Comparison of ENCODE assay signal across 26 cellular contexts in the genomic region with DNA sequence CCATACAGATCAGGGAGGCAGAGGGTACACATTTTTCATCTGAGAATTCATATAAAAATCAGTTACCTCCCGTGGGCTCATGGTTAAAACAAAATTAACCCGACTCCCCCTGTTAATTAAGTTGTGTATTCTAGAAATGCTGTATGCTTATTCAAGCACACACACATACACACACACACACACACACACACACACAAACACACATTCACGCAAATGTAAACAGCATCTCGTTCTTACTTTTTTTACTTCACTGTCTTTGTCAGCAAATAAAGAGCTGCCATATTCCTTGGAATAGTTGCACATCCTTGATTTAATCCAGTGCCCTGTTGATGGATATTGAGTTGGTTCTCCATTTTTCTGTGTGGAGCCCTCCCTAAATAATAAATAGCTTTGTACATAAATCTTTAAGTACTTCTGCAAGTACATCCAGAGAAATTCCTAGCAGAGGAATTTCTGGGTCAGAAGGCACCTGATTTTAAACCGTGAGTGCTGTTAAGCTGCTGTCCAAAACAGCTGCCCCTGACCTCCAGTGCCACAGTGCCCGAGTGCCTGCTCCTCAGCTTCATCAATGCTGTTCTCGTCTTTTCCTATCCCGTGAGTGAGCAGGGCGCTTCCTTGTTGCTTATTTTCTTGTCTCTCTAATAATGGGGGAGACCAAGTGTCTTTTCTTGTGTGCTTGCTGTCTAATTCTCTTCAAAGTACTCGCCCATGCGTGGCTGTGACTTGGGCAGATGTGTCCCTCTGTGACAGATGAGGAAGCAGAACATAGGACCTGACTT.
"Had no signal": no experiment of that assay in that cellular context is flagged by ENCODE, and none has a peak within 500 bp of the region (broad histone marks: within the 10 kb centered on the region; RNA-seq: fewer than 3 reads in every experiment).

No MANE protein-coding gene starts in this region.

- ATAC-seq: activated CD4-positive, CD25-positive, alpha-beta regulatory T cell treated with anti-CD3 and anti-CD28 coated beads, Interleukin-2, amount 50 U/mL, for 24 hours; activated CD8-positive, alpha-beta memory T cell treated with anti-CD3 and anti-CD28 coated beads, Interleukin-2, amount 10 ng/mL, durations not matched to agents 7 days and 5 days; activated CD8-positive, alpha-beta T cell treated with anti-CD3 and anti-CD28 coated beads for 36 hours; foreskin keratinocyte; left lung; natural killer cell treated with Interleukin-12 subunit alpha and Interleukin-12 subunit beta and Interleukin-15 and Interleukin-18, amount 100 ng/mL, for 72 hours had no signal

- H3K36me3 Mint-ChIP-seq: mesothelial cell of epicardium had no signal

- H3K79me2 ChIP-seq: hepatocyte had no signal

- H3K4me1 ChIP-seq: foreskin keratinocyte, left lung had no signal

- H3K9me3 ChIP-seq: left lung, sigmoid colon, testis, vagina had no signal

- DNase-seq: activated CD4-positive, alpha-beta T cell treated with anti-CD3 and anti-CD28 coated beads, Interleukin-2, amount 10 ng/mL, durations not matched to agents 24 days and 14 days; activated CD8-positive, alpha-beta memory T cell treated with anti-CD3 and anti-CD28 coated beads, Interleukin-2, amount 10 ng/mL, durations not matched to agents 7 days and 5 days; activated CD8-positive, alpha-beta T cell treated with anti-CD3 and anti-CD28 coated beads for 36 hours; activated effector memory CD4-positive, alpha-beta T cell treated with anti-CD3 and anti-CD28 coated beads, Interleukin-2, amount 50 U/mL, for 16 hours; activated naive CD4-positive, alpha-beta T cell treated with anti-CD3 and anti-CD28 coated beads, Interleukin-2, amount 10 ng/mL, durations not matched to agents 7 days and 5 days; activated T-cell treated with anti-CD3 and anti-CD28 coated beads for 4 hours; effector CD4-positive, alpha-beta T cell; foreskin keratinocyte; immature natural killer cell; mammary epithelial cell; sigmoid colon; stimulated activated CD4-positive, alpha-beta T cell treated with anti-CD3 and anti-CD28 coated beads, Interleukin-15, amount 100 ng/mL, for 24 hours; stimulated activated naive CD4-positive, alpha-beta T cell; testis had no signal

- H3K27ac ChIP-seq: cardiac muscle cell, foreskin keratinocyte, hepatocyte, left lung, sigmoid colon, testis, vagina, VCaP had no signal

- H3K4me3 ChIP-seq: cardiac muscle cell, hepatocyte, left lung, sigmoid colon, smooth muscle cell, testis, vagina had no signal

- H2AFZ ChIP-seq: hepatocyte had no signal

- H3K27me3 ChIP-seq: cardiac muscle cell, foreskin keratinocyte, hepatocyte, left lung, sigmoid colon, testis, vagina had no signal

- H3K4me2 ChIP-seq: hepatocyte, smooth muscle cell had no signal

- H3K4me1 Mint-ChIP-seq: immature natural killer cell, mesothelial cell of epicardium had no signal

- H3K9me3 Mint-ChIP-seq: activated CD4-positive, alpha-beta T cell treated with anti-CD3 and anti-CD28 coated beads, Interleukin-2, amount 10 ng/mL, durations not matched to agents 24 days and 14 days; activated CD8-positive, alpha-beta T cell treated with anti-CD3 and anti-CD28 coated beads for 36 hours; activated naive CD4-positive, alpha-beta T cell treated with anti-CD3 and anti-CD28 coated beads, Interleukin-2, amount 10 ng/mL, durations not matched to agents 7 days and 5 days; dendritic cell treated with granulocyte-macrophage colony-stimulating factor and Interleukin-4, amounts not matched to agents 40 ng/mL and 50 ng/mL, for 4 days; immature natural killer cell; mesothelial cell of epicardium; natural killer cell treated with Interleukin-12 subunit alpha and Interleukin-12 subunit beta and Interleukin-15 and Interleukin-18, amount 100 ng/mL, for 72 hours; T-helper 2 cell treated with Interferon-gamma antibody and Interleukin-4, amounts not matched to agents 5 μg/mL and 100 μg/mL, for 36 hours; type B pancreatic cell had no signal

- H3K27me3 Mint-ChIP-seq: activated CD4-positive, alpha-beta T cell treated with anti-CD3 and anti-CD28 coated beads, Interleukin-2, amount 10 ng/mL, durations not matched to agents 24 days and 14 days; activated CD8-positive, alpha-beta memory T cell treated with anti-CD3 and anti-CD28 coated beads, Interleukin-2, amount 10 ng/mL, durations not matched to agents 7 days and 5 days; activated CD8-positive, alpha-beta T cell treated with anti-CD3 and anti-CD28 coated beads for 36 hours; activated naive CD4-positive, alpha-beta T cell treated with anti-CD3 and anti-CD28 coated beads, Interleukin-2, amount 10 ng/mL, durations not matched to agents 7 days and 5 days; dendritic cell treated with granulocyte-macrophage colony-stimulating factor and Interleukin-4, amounts not matched to agents 40 ng/mL and 50 ng/mL, for 4 days; natural killer cell treated with Interleukin-12 subunit alpha and Interleukin-12 subunit beta and Interleukin-15 and Interleukin-18, amount 100 ng/mL, for 72 hours; type B pancreatic cell had no signal

- H3K4me3 Mint-ChIP-seq: activated CD4-positive, alpha-beta T cell treated with anti-CD3 and anti-CD28 coated beads, Interleukin-2, amount 10 ng/mL, durations not matched to agents 24 days and 14 days; activated CD8-positive, alpha-beta memory T cell treated with anti-CD3 and anti-CD28 coated beads, Interleukin-2, amount 10 ng/mL, durations not matched to agents 7 days and 5 days; activated CD8-positive, alpha-beta T cell treated with anti-CD3 and anti-CD28 coated beads for 36 hours; activated naive CD4-positive, alpha-beta T cell treated with anti-CD3 and anti-CD28 coated beads, Interleukin-2, amount 10 ng/mL, durations not matched to agents 7 days and 5 days; dendritic cell treated with granulocyte-macrophage colony-stimulating factor and Interleukin-4, amounts not matched to agents 40 ng/mL and 50 ng/mL, for 4 days; immature natural killer cell; mesothelial cell of epicardium; natural killer cell treated with Interleukin-12 subunit alpha and Interleukin-12 subunit beta and Interleukin-15 and Interleukin-18, amount 100 ng/mL, for 72 hours; T-helper 2 cell treated with Interferon-gamma antibody and Interleukin-4, amounts not matched to agents 5 μg/mL and 100 μg/mL, for 36 hours; type B pancreatic cell had no signal

- H3K27ac Mint-ChIP-seq: activated CD4-positive, alpha-beta T cell treated with anti-CD3 and anti-CD28 coated beads, Interleukin-2, amount 10 ng/mL, durations not matched to agents 24 days and 14 days; activated CD8-positive, alpha-beta memory T cell treated with anti-CD3 and anti-CD28 coated beads, Interleukin-2, amount 10 ng/mL, durations not matched to agents 7 days and 5 days; activated CD8-positive, alpha-beta T cell treated with anti-CD3 and anti-CD28 coated beads for 36 hours; activated naive CD4-positive, alpha-beta T cell treated with anti-CD3 and anti-CD28 coated beads, Interleukin-2, amount 10 ng/mL, durations not matched to agents 7 days and 5 days; dendritic cell treated with granulocyte-macrophage colony-stimulating factor and Interleukin-4, amounts not matched to agents 40 ng/mL and 50 ng/mL, for 4 days; mesothelial cell of epicardium; natural killer cell treated with Interleukin-12 subunit alpha and Interleukin-12 subunit beta and Interleukin-15 and Interleukin-18, amount 100 ng/mL, for 72 hours; T-helper 2 cell treated with Interferon-gamma antibody and Interleukin-4, amounts not matched to agents 5 μg/mL and 100 μg/mL, for 36 hours; type B pancreatic cell had no signal
